18 cellular contexts compared by ENCODE assay signal in the genomic region with DNA sequence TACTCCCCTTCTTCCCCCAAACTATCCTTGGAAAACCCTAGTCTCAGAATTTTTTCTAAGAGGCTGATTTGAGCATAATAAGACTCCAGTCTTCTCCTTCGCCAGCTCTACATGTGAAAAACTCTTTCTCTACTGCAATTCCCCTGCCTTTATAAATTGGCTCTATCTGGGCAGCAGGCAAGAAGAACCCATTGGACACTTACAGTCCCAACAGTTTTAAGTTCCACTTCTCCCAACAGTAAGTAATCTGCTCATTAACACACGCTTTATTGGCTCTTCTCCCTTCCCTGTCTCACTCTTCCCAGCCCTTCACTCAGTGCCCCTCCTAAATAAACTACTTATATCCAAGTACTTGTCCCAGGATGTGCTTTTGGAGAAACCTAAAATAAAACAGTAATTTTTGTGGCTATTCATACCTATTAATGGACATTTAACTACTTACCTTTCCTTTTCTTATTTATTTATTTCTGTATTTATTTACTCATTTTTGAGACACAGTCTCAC. TPM values are rescaled to one million over a fixed set of nuclear protein-coding genes. Genes with fewer than 3 reads are reported as not detected.
DNase-seq lines count a peak whose midpoint lies in the region; ATAC-seq and TF ChIP-seq lines count a peak whose summit lies in the region.
"Had no signal": no experiment of that assay in that cellular context is flagged by ENCODE, and none has a peak within 500 bp of the region (broad histone marks: within the 10 kb centered on the region; RNA-seq: fewer than 3 reads in every experiment).

No MANE protein-coding gene starts in this region.

- ATAC-seq in activated T-helper 17 cell treated with anti-CD3 and anti-CD28 coated beads, Interleukin-2, amount 50 U/mL, for 72 hours (replicated peaks), result no peak
- ATAC-seq in HG02588 (IDR thresholded peaks at IDR 0.05; ENCODE audit: unreplicated experiment), result no peak
- ATAC-seq: GM12878, GM23338, HCT116 had no signal

- DNase-seq in GM10248 (ENCODE audit: extremely low spot score) (peak; percentile 0), islet precursor cell (peak; percentile 1), UCSD-AML1 (lab: John Stamatoyannopoulos, UW; ENCODE audit: unreplicated experiment) (no peak), NCI-H1694 treated with DMSO at 0.1 percent for 48 hours (lab: John Stamatoyannopoulos, UW) (no peak)
- DNase-seq: C1 segment of cervical spinal cord; Caco-2; CD4-positive, alpha-beta memory T cell; DMS153; DND-41; H9 had no signal

- POLR2A ChIA-PET in GM10248 (lab: Yijun Ruan, JAX), result no interaction called here

- no peak overlapping the region for H3K4me3 Mint-ChIP-seq in activated T-helper 17 cell treated with anti-CD3 and anti-CD28 coated beads, Interleukin-2, amount 50 U/mL, for 72 hours
- H3K4me3 Mint-ChIP-seq: CD4-positive, alpha-beta memory T cell; GM23338; H9 had no signal

- TF ChIP-seq CTCF in GM10248 (IDR thresholded peaks at IDR 0.05; ENCODE audit: control extremely low read depth, extremely low read depth, low read depth, missing control alignments), result no peak

- CTCF ChIA-PET in GM10248 (lab: Yijun Ruan, JAX), result interaction anchor here (0.8 to 1.3 kb wide), 2 partner anchors 196 to 206 kb away, joined by 3 read pairs; no protein-coding TSS in a partner anchor

- H3K27ac Mint-ChIP-seq in activated T-helper 17 cell treated with anti-CD3 and anti-CD28 coated beads, Interleukin-2, amount 50 U/mL, for 72 hours, result peak overlapping the region; percentile 25
- H3K27ac Mint-ChIP-seq: CD4-positive, alpha-beta memory T cell; GM23338; H9 had no signal

- no peaks in the 10 kb centered on the region for H3K36me3 Mint-ChIP-seq in activated T-helper 17 cell treated with anti-CD3 and anti-CD28 coated beads, Interleukin-2, amount 50 U/mL, for 72 hours (ENCODE audit: low read depth)

- H3K4me1 Mint-ChIP-seq in activated T-helper 17 cell treated with anti-CD3 and anti-CD28 coated beads, Interleukin-2, amount 50 U/mL, for 72 hours, result peaks cover 16% of the 10 kb centered on the region

- no peaks in the 10 kb centered on the region for H3K27me3 Mint-ChIP-seq in activated T-helper 17 cell treated with anti-CD3 and anti-CD28 coated beads, Interleukin-2, amount 50 U/mL, for 72 hours
- H3K27me3 Mint-ChIP-seq: CD4-positive, alpha-beta memory T cell had no signal

- H3K9me3 Mint-ChIP-seq in activated T-helper 17 cell treated with anti-CD3 and anti-CD28 coated beads, Interleukin-2, amount 50 U/mL, for 72 hours, result peaks cover 7% of the 10 kb centered on the region

RNA-seq across cellular contexts. Expression of gene DDR1, which starts 11.1 kb away (rescaled TPM):
- total RNA-seq in activated T-helper 17 cell treated with anti-CD3 and anti-CD28 coated beads, Interleukin-2, amount 50 U/mL, for 72 hours, result 10 to 100 TPM in 1 of 2 donors, 1 to 10 TPM in 1; 3.0 to 19.5 TPM

RNA-seq across cellular contexts. Expression of gene GTF2H4, which starts 34.8 kb away (rescaled TPM):
- 10 to 100 TPM; 34.3 to 39.9 TPM for total RNA-seq in activated T-helper 17 cell treated with anti-CD3 and anti-CD28 coated beads, Interleukin-2, amount 50 U/mL, for 72 hours

RNA-seq across cellular contexts. Expression of gene VARS2, which starts 40.8 kb away (rescaled TPM):
- total RNA-seq in activated T-helper 17 cell treated with anti-CD3 and anti-CD28 coated beads, Interleukin-2, amount 50 U/mL, for 72 hours, result 10 to 100 TPM; 50.5 to 64.4 TPM

RNA-seq across cellular contexts. Expression of gene SFTA2, which starts 58.8 kb away (rescaled TPM):
- total RNA-seq in activated T-helper 17 cell treated with anti-CD3 and anti-CD28 coated beads, Interleukin-2, amount 50 U/mL, for 72 hours, result not detected
- total RNA-seq: A172, A673, GM23338, H4, H9 had no signal

Comparison
In these comparisons a context has a peak if more than half of its experiments do, and no peak if none do; other contexts are left out.
1. DNase-seq: peak in GM10248 (single experiment) and islet precursor cell (single experiment); none in UCSD-AML1 (single experiment) and NCI-H1694 treated with DMSO at 0.1 percent for 48 hours (single experiment).